In genomic region chrX:53317365-53318069, GRCh38 we compare ENCODE assay signal across 8 cellular contexts. TPM values are rescaled to one million over a fixed set of nuclear protein-coding genes. Genes with fewer than 3 reads are reported as not detected.
DNase-seq lines count a peak whose midpoint lies in the region; ATAC-seq and TF ChIP-seq lines count a peak whose summit lies in the region.

No MANE protein-coding gene starts in this region.

- intact Hi-C loops in left ventricle myocardium inferior (cut with micrococcal nuclease) (no loop called here), sigmoid colon (cut with DNase I) (loop anchor here (5.0 kb wide), 2 partner anchors 35 to 165 kb away; partner anchors contain the start of gene IQSEC2)

- DNase-seq in Ammon's horn (ENCODE audit: low spot score) (peak; percentile 76), T-helper 17 cell (peak; percentile 39 to 63 (median 40)), amniotic epithelial cell (ENCODE audit: low read depth) (peak; percentile 26), left ventricle myocardium inferior (peak; percentile 55), sigmoid colon (peak; percentile 83)

- WGBS in sigmoid colon, 2 donors, result 5 to 10% methylated on average over 10 of the region's 10 CpGs

- peak overlapping the region; percentile 12 for H3K4me3 Mint-ChIP-seq in T-helper 17 cell

- H3K36me3 Mint-ChIP-seq in T-helper 17 cell (ENCODE audit: low read depth), result peaks cover 3% of the 10 kb centered on the region

- H3K27me3 ChIP-seq in left ventricle myocardium inferior (ENCODE audit: low read depth) (peaks cover 8% of the 10 kb centered on the region), sigmoid colon (peaks cover 0 to 8% (median 0%) of the 10 kb centered on the region in 3 donors)

- peak; percentile 81 for ATAC-seq in GM18907 (IDR thresholded peaks at IDR 0.05; ENCODE audit: unreplicated experiment)
- ATAC-seq in T-helper 17 cell, result peak; percentile 84
- ATAC-seq in HG02970 (IDR thresholded peaks at IDR 0.05; ENCODE audit: low FRiP score, unreplicated experiment), result no peak

- no peak overlapping the region for H3K27ac Mint-ChIP-seq in T-helper 17 cell

- TF ChIP-seq POLR2A in sigmoid colon (IDR thresholded peaks at IDR 0.05), result no peak

- H3K4me1 Mint-ChIP-seq in T-helper 17 cell, result peaks cover 16% of the 10 kb centered on the region

- TF ChIP-seq CTCF in left ventricle myocardium inferior (IDR thresholded peaks at IDR 0.05; ENCODE audit: borderline replicate concordance), result peak; percentile 77
- peak; percentile 46 to 68 (median 58) for TF ChIP-seq CTCF in sigmoid colon (IDR thresholded peaks at IDR 0.05)

- TF ChIP-seq EP300 in Ishikawa (IDR thresholded peaks at IDR 0.05; ENCODE audit: borderline replicate concordance) (no peak), sigmoid colon (IDR thresholded peaks at IDR 0.05) (no peak)

- H3K4me1 ChIP-seq in left ventricle myocardium inferior (peaks cover 11% of the 10 kb centered on the region), sigmoid colon (peaks cover 0 to 31% (median 14%) of the 10 kb centered on the region in 4 donors)

- H3K27me3 Mint-ChIP-seq in T-helper 17 cell, result peaks cover 24% of the 10 kb centered on the region

- H3K27ac ChIP-seq in left ventricle myocardium inferior (replicated peaks) (no peak overlapping the region), sigmoid colon (no peak overlapping the region)

- no peaks in the 10 kb centered on the region for H3K9me3 ChIP-seq in T-helper 17 cell (ENCODE audit: control insufficient read depth, low read length, poor library complexity, severe bottlenecking)
- H3K9me3 ChIP-seq in left ventricle myocardium inferior (replicated peaks), result no peaks in the 10 kb centered on the region
- H3K9me3 ChIP-seq in sigmoid colon, result no peaks in the 10 kb centered on the region

- TF ChIP-seq RAD21 in Ishikawa (IDR thresholded peaks at IDR 0.05; ENCODE audit: low read depth), result peak; percentile 71

- H3K4me3 ChIP-seq in left ventricle myocardium inferior, result no peak overlapping the region
- no peak overlapping the region for H3K4me3 ChIP-seq in sigmoid colon

- H3K36me3 ChIP-seq in left ventricle myocardium inferior (no peaks in the 10 kb centered on the region), sigmoid colon (no peaks in the 10 kb centered on the region)

TF ChIP-seq in Ishikawa, 13 proteins besides CTCF, POLR2A, EP300 and RAD21:
- TF ChIP-seq TCF12 (IDR thresholded peaks at IDR 0.05; ENCODE audit: low read depth) (no peak), CEBPB (IDR thresholded peaks at IDR 0.05) (no peak)

RNA-seq across cellular contexts. Expression of gene IQSEC2, which starts 36.1 kb away (rescaled TPM):
- total RNA-seq in T-helper 17 cell (1 to 10 TPM; 1.9 TPM), left ventricle myocardium inferior (17.1 TPM), sigmoid colon (10 to 100 TPM; 13.6 to 21.4 (median 17.8) TPM)
- polyA plus RNA-seq in sigmoid colon, result 10 to 100 TPM; 18.6 to 27.5 (median 19.9) TPM

Comparison
In these comparisons a context has a peak if more than half of its experiments do, and no peak if none do; other contexts are left out.
1. DNase-seq: peak in every context shown above with its lines; median percentile 83 in sigmoid colon; 76 in Ammon's horn; 55 in left ventricle myocardium inferior; 40 in T-helper 17 cell; 26 in amniotic epithelial cell.